Comparison of ENCODE assay signal across 13 cellular contexts in genomic region chr1:197391303-197392226, GRCh38.
DNase-seq lines count a peak whose midpoint lies in the region; ATAC-seq, FAIRE-seq and TF ChIP-seq lines count a peak whose summit lies in the region.
"Had no signal": no experiment of that assay in that cellular context is flagged by ENCODE, and none has a peak within 500 bp of the region (broad histone marks: within the 10 kb centered on the region; RNA-seq: fewer than 3 reads in every experiment).

No MANE protein-coding gene starts in this region.

- peak overlapping the region in 9 of 11 experiments; percentile 9 to 71 (median 52); a peak in 16 of 22 replicates for H3K4me2 ChIP-seq in BLaER1 treated with 17β-estradiol and CSF1 and Interleukin-3, amounts not matched to agents 10 nM and 100 nM
- H3K4me2 ChIP-seq in H9 (ENCODE audit: insufficient read depth, insufficient read length, low read length) = no peak overlapping the region

- H4K8ac ChIP-seq in H9 (replicated peaks; ENCODE audit: insufficient read length, low read depth, low read length) = no peak overlapping the region

- H3K4me3 ChIP-seq in BLaER1 treated with 17β-estradiol and CSF1 and Interleukin-3, amounts not matched to agents 10 nM and 100 nM = no peak overlapping the region
- H3K4me3 ChIP-seq in choroid plexus epithelial cell (ENCODE audit: low read depth, low read length) = no peak overlapping the region
- H3K4me3 ChIP-seq: ovary had no signal

- H3K9me3 Mint-ChIP-seq in H9 = no peaks in the 10 kb centered on the region

- no peak overlapping the region for H3K18ac ChIP-seq in H9 (ENCODE audit: insufficient read length, low read depth, low read length)

- H2BK12ac ChIP-seq in H9 (ENCODE audit: insufficient read length, low read depth, low read length) = no peak overlapping the region

- WGBS in H9 (ENCODE audit: extremely low coverage, insufficient read length, low lambda C conversion rate) = no CpG with 5 or more reads among the region's 3 CpGs

- no peak overlapping the region for H3T11ph ChIP-seq in H9 (ENCODE audit: low read length)

- H2AK5ac ChIP-seq in H9 (ENCODE audit: insufficient read length, low read length) = no peak overlapping the region

- H2BK15ac ChIP-seq in H9 (ENCODE audit: low read depth, low read length) = no peak overlapping the region

- no peaks in the 10 kb centered on the region for H3K27me3 Mint-ChIP-seq in H9 (ENCODE audit: low read depth)

- H2AFZ ChIP-seq in H9 (ENCODE audit: low read length) = no peak overlapping the region

- H3K36me3 ChIP-seq in BLaER1 treated with 17β-estradiol and CSF1 and Interleukin-3, amounts not matched to agents 10 nM and 100 nM = no peaks in the 10 kb centered on the region
- H3K36me3 ChIP-seq: ovary had no signal

- intact Hi-C loops in Right ventricle myocardium inferior (cut with DNase I) = no loop called here

- DNase-seq in H9 (no peak), SKM-1 treated with dmso at 0.1 percent for 144 hours (lab: John Stamatoyannopoulos, UW; ENCODE audit: unreplicated experiment) (peak; percentile 49), choroid plexus epithelial cell (ENCODE audit: low read depth) (peak; percentile 24), urothelium cell line (ENCODE audit: low spot score) (no peak), Right ventricle myocardium inferior (ENCODE audit: missing footprints) (no peak)
- DNase-seq: foreskin keratinocyte; NCI-H2081 treated with DMSO at 0.1 percent for 48 hours; ovary; stimulated activated CD4-positive, alpha-beta T cell treated with anti-CD3 and anti-CD28 coated beads, Interleukin-2, amount 100 ng/mL, for 24 hours had no signal

- no peak for FAIRE-seq in urothelium cell line (lab: Jason Lieb, UNC)
- FAIRE-seq: HepG2 had no signal

- no peak overlapping the region for H2BK120ac ChIP-seq in H9 (ENCODE audit: low read depth, low read length, poor library complexity, severe bottlenecking)

- H3K79me2 ChIP-seq in H9 (ENCODE audit: insufficient read depth, low read length) = no peaks in the 10 kb centered on the region

- H4K5ac ChIP-seq in H9 (ENCODE audit: insufficient read length, low read depth, low read length) = no peak overlapping the region

- H3K9ac ChIP-seq in BLaER1 treated with 17β-estradiol and CSF1 and Interleukin-3, amounts not matched to agents 10 nM and 100 nM = no peak overlapping the region
- H3K9ac ChIP-seq in H9 (ENCODE audit: extremely low read depth, insufficient read length, low read length) = no peak overlapping the region

- no peaks in the 10 kb centered on the region for H4K20me1 ChIP-seq in BLaER1 treated with 17β-estradiol and CSF1 and Interleukin-3, amounts not matched to agents 10 nM and 100 nM
- no peaks in the 10 kb centered on the region for H4K20me1 ChIP-seq in H9 (ENCODE audit: control insufficient read depth, insufficient read depth, insufficient read length)

- no peak overlapping the region for H3K4ac ChIP-seq in H9 (ENCODE audit: low read depth, low read length)

- no peak overlapping the region for H3K14ac ChIP-seq in H9 (ENCODE audit: insufficient read depth, low read length)

- no peak overlapping the region for H3K4me3 Mint-ChIP-seq in H9

- no peak overlapping the region for H2BK20ac ChIP-seq in H9 (ENCODE audit: low read depth, low read length, poor library complexity, severe bottlenecking)

- no peak overlapping the region for H3K27ac ChIP-seq in BLaER1 treated with 17β-estradiol and CSF1 and Interleukin-3, amounts not matched to agents 10 nM and 100 nM
- no peak overlapping the region for H3K27ac ChIP-seq in H9 (ENCODE audit: insufficient read length, low read depth, low read length)
- H3K27ac ChIP-seq: foreskin keratinocyte, ovary had no signal

- H3K36me3 Mint-ChIP-seq in H9 (ENCODE audit: insufficient read depth in 1 of 3, low read depth in 3 of 3) = no peaks in the 10 kb centered on the region

- no peaks in the 10 kb centered on the region for H3K79me1 ChIP-seq in H9 (ENCODE audit: insufficient read depth, low read depth, low read length, poor library complexity, severe bottlenecking)

- H3K27me3 ChIP-seq in BLaER1 treated with 17β-estradiol and CSF1 and Interleukin-3, amounts not matched to agents 10 nM and 100 nM = no peaks in the 10 kb centered on the region
- no peaks in the 10 kb centered on the region for H3K27me3 ChIP-seq in H9 (ENCODE audit: insufficient read depth, low read length)
- H3K27me3 ChIP-seq: ovary had no signal

- H3K4me1 ChIP-seq in BLaER1 treated with 17β-estradiol and CSF1 and Interleukin-3, amounts not matched to agents 10 nM and 100 nM = peaks cover 3 to 28% (median 22%) of the 10 kb centered on the region in 10 experiments; a peak in 17 of 20 replicates
- H3K4me1 ChIP-seq in H9 (ENCODE audit: insufficient read depth, low read length) = no peaks in the 10 kb centered on the region; the same call in 1 of the 2 replicates
- H3K4me1 ChIP-seq: foreskin keratinocyte had no signal

- H3K56ac ChIP-seq in H9 (ENCODE audit: insufficient read length, low read depth, low read length) = no peak overlapping the region

- TF ChIP-seq CTCF in H9 (conservative IDR thresholded peaks at IDR 0.05) (peak; percentile 29; the same call in 1 of the 3 replicates), choroid plexus epithelial cell (conservative IDR thresholded peaks at IDR 0.05; ENCODE audit: low read depth, low read length) (peak; percentile 11)

- no peaks in the 10 kb centered on the region for H3K9me3 ChIP-seq in BLaER1 treated with 17β-estradiol and CSF1 and Interleukin-3, amounts not matched to agents 10 nM and 100 nM (replicated peaks in 1 of 11)
- no peaks in the 10 kb centered on the region for H3K9me3 ChIP-seq in H9 (ENCODE audit: control insufficient read depth, low read depth, low read length)
- H3K9me3 ChIP-seq: ovary had no signal

- ATAC-seq in Right ventricle myocardium inferior (no peak), HG03196 (IDR thresholded peaks at IDR 0.05; ENCODE audit: unreplicated experiment) (no peak), GM21528 (IDR thresholded peaks at IDR 0.05; ENCODE audit: low FRiP score, unreplicated experiment) (no peak)
- ATAC-seq: foreskin keratinocyte, HepG2 had no signal

- H3K4me1 Mint-ChIP-seq in H9 = peaks cover 2 to 4% of the 10 kb centered on the region in 2 experiments; a peak in 3 of 4 replicates

- H2BK5ac ChIP-seq in H9 (ENCODE audit: insufficient read length, low read length) = no peak overlapping the region

- no peaks in the 10 kb centered on the region for H3K23me2 ChIP-seq in H9 (ENCODE audit: insufficient read length, low read depth, low read length, poor library complexity, severe bottlenecking)

- H3K23ac ChIP-seq in H9 (ENCODE audit: insufficient read length, low read depth, low read length) = no peak overlapping the region

- H4K91ac ChIP-seq in H9 (ENCODE audit: insufficient read length, low read depth, low read length) = no peak overlapping the region

- no peak overlapping the region; a peak in 1 of 7 replicates for H3K27ac Mint-ChIP-seq in H9

Comparison
In these comparisons a context has a peak if more than half of its experiments do, and no peak if none do; other contexts are left out.
1. DNase-seq: peak in SKM-1 treated with dmso at 0.1 percent for 144 hours (single experiment) and choroid plexus epithelial cell (single experiment); none in H9 (single experiment), urothelium cell line (single experiment) and Right ventricle myocardium inferior (single experiment).